ENCODE assay signal across 7 cellular contexts in the genomic region with DNA sequence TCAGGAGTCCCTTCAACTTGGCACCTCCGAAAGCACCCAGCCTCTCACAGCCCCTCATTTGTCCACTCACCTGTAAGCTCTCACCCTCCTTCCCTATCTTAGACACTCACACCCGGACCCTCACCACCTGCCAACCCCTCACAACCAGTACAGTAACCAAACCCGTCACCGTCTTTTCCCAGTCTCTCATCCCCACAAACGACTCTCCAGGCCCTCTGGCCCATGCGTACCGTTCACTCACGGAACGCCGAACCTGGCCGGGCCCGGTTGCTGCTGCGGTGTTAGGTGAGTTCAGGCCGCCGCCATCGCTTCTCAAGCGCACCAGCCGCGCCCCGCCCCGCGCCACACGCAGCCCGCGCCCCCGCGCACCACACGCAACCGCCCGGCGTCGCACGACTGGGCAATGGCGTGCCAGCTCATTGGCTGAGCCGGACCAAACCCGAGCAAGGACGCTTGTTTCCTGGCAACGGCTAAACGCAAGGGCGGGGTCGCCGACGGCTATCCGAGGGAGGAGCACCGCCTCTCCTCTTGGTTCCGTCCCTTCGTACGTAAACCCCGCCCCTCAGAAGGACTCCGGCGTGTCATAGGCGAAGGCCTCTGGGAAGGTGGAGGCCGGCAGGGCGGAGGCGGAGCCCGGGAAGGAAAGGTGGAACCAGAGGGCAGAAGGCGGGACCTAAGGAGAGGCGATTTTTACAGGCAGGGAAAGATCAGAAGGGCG. TPM values are rescaled to one million over a fixed set of nuclear protein-coding genes. Genes with fewer than 3 reads are reported as not detected.
DNase-seq lines count a peak whose midpoint lies in the region; ATAC-seq, FAIRE-seq and TF ChIP-seq lines count a peak whose summit lies in the region.

A gene (minus strand): TSS at position 323 of the 718 bp plus-strand sequence. CDS start 10,120 bp downstream, outside the sequence.

- DNase-seq in NCI-H2107 (lab: John Stamatoyannopoulos, UW) (peak; percentile 100), body of pancreas (peak; percentile 100), iPS DF 19.7 (ENCODE audit: low read depth, low spot score) (peak; percentile 96), sigmoid colon (peak; percentile 100)

- H3K36me3 ChIP-seq in body of pancreas (replicated peaks in 1 of 2; ENCODE audit: insufficient read depth in 1 of 2, low read depth in 2 of 2) (no peaks in the 10 kb centered on the region), sigmoid colon (no peaks in the 10 kb centered on the region)

- H3K4me1 ChIP-seq in body of pancreas (peaks cover 20% of the 10 kb centered on the region), sigmoid colon (peaks cover 0 to 27% (median 15%) of the 10 kb centered on the region in 4 donors)

- 0% methylated on average over 42 to 58 of the region's 59 CpGs for WGBS in body of pancreas, 2 donors
- WGBS in sigmoid colon, 2 donors, result 0 to 1% methylated on average over 59 of the region's 59 CpGs

- H3K4me3 ChIP-seq in body of pancreas (peak within 1 kb of the TSS; percentile 53 to 72), sigmoid colon (peak within 1 kb of the TSS; percentile 48 to 90 (median 70))

- ATAC-seq in GM18519 (IDR thresholded peaks at IDR 0.05; ENCODE audit: low FRiP score, unreplicated experiment), result peak; percentile 94
- peak; percentile 96 for ATAC-seq in HG03060 (IDR thresholded peaks at IDR 0.05; ENCODE audit: low read depth, unreplicated experiment)
- peak; percentile 95 for ATAC-seq in body of pancreas

- FAIRE-seq in TTC549 (lab: Jason Lieb, UNC), result peak; percentile 96

- intact Hi-C loops in body of pancreas (cut with DNase I), result no loop called here
- intact Hi-C loops in sigmoid colon (cut with DNase I), result loop anchor here (2.0 to 10.0 kb wide), 4 partner anchors 16 to 450 kb away; a partner anchor contains a TSS

- TF ChIP-seq EP300 in sigmoid colon (IDR thresholded peaks at IDR 0.05), result no peak

- peak within 1 kb of the TSS; percentile 71 to 94 (median 87) for H3K27ac ChIP-seq in body of pancreas
- H3K27ac ChIP-seq in sigmoid colon, result peak within 1 kb of the TSS; percentile 85 to 91 (median 87)

- H3K27me3 ChIP-seq in body of pancreas (no peaks in the 10 kb centered on the region), sigmoid colon (no peaks in the 10 kb centered on the region)

- TF ChIP-seq CTCF in body of pancreas (IDR thresholded peaks at IDR 0.05) (peak in 3 of 7 experiments; percentile 5 to 26 (median 10)), sigmoid colon (IDR thresholded peaks at IDR 0.05) (no peak)

- H3K9me3 ChIP-seq in body of pancreas (no peaks in the 10 kb centered on the region), sigmoid colon (no peaks in the 10 kb centered on the region)

- peak in 1 of 3 donors; percentile 26 for TF ChIP-seq POLR2A in body of pancreas (IDR thresholded peaks at IDR 0.05)
- peak; percentile 16 to 47 for TF ChIP-seq POLR2A in sigmoid colon (IDR thresholded peaks at IDR 0.05)

RNA-seq across cellular contexts. Expression of the gene that starts here (rescaled TPM):
- total RNA-seq in body of pancreas (10 to 100 TPM; 31.9 to 54.7 TPM), sigmoid colon (10 to 100 TPM; 21.6 to 66.0 (median 36.6) TPM)
- polyA plus RNA-seq in sigmoid colon, result 10 to 100 TPM; 43.5 to 89.0 (median 49.2) TPM

Comparison
In these comparisons a context has a peak if more than half of its experiments do, and no peak if none do; other contexts are left out.
1. Peak in every context shown above with its lines: DNase-seq, ATAC-seq, H3K4me3 ChIP-seq and H3K27ac ChIP-seq.